ENCODE assay signal across 26 cellular contexts in genomic region chr11:11513438-11513837, GRCh38.
DNase-seq lines count a peak whose midpoint lies in the region; ATAC-seq and TF ChIP-seq lines count a peak whose summit lies in the region.
"Had no signal": no experiment of that assay in that cellular context is flagged by ENCODE, and none has a peak within 500 bp of the region (broad histone marks: within the 10 kb centered on the region; RNA-seq: fewer than 3 reads in every experiment).

No MANE protein-coding gene starts in this region.

- no peak overlapping the region for H3K4me3 ChIP-seq in prostate gland
- no peak overlapping the region for H3K4me3 ChIP-seq in naive thymus-derived CD4-positive, alpha-beta T cell (ENCODE audit: low read length)
- H3K4me3 ChIP-seq: BLaER1 treated with 17β-estradiol and CSF1 and Interleukin-3, amounts not matched to agents 10 nM and 100 nM; GM12878; upper lobe of left lung had no signal

- CTCF ChIA-PET in naive thymus-derived CD4-positive, alpha-beta T cell (lab: Charles Lee): no interaction called here

- H3K9me3 ChIP-seq in prostate gland: no peaks in the 10 kb centered on the region
- no peaks in the 10 kb centered on the region for H3K9me3 ChIP-seq in naive thymus-derived CD4-positive, alpha-beta T cell (ENCODE audit: control insufficient read depth in 2 of 3, low read length in 3 of 3)
- H3K9me3 ChIP-seq: BLaER1 treated with 17β-estradiol and CSF1 and Interleukin-3, amounts not matched to agents 10 nM and 100 nM; Caco-2; neutrophil; upper lobe of left lung had no signal

- H3K4me3 Mint-ChIP-seq in naive thymus-derived CD4-positive, alpha-beta T cell: no peak overlapping the region
- H3K4me3 Mint-ChIP-seq: activated naive CD8-positive, alpha-beta T cell; activated T-helper 1 cell treated with anti-CD3 and anti-CD28 coated beads, Interleukin-12 subunit alpha, Interleukin-12 subunit beta, Interleukin-2, Interleukin-4 antibody, amounts not matched to agents 30 ng/mL and 10 ng/mL and 1 ng/mL, durations not matched to agents 14 hours and 24 hours and 36 hours; T-helper 2 cell treated with Interferon-gamma antibody and Interleukin-4, amounts not matched to agents 5 μg/mL and 100 μg/mL, for 36 hours had no signal

- no peaks in the 10 kb centered on the region for H3K36me3 ChIP-seq in prostate gland
- no peaks in the 10 kb centered on the region for H3K36me3 ChIP-seq in naive thymus-derived CD4-positive, alpha-beta T cell (ENCODE audit: control insufficient read depth in 2 of 3, insufficient read depth in 3 of 3, low read length in 3 of 3)
- H3K36me3 ChIP-seq: BLaER1 treated with 17β-estradiol and CSF1 and Interleukin-3, amounts not matched to agents 10 nM and 100 nM; neutrophil; upper lobe of left lung had no signal

- in situ Hi-C loops in G401 (cut with HindIII; ENCODE audit: low sequenced_read_pairs): no loop called here

- H3K36me3 Mint-ChIP-seq in naive thymus-derived CD4-positive, alpha-beta T cell: no peaks in the 10 kb centered on the region
- H3K36me3 Mint-ChIP-seq: activated naive CD8-positive, alpha-beta T cell had no signal

- peak overlapping the region in 1 of 2 donors; percentile 54 for H3K27ac ChIP-seq in prostate gland
- no peak overlapping the region for H3K27ac ChIP-seq in naive thymus-derived CD4-positive, alpha-beta T cell (ENCODE audit: low read depth, low read length)
- H3K27ac ChIP-seq: BLaER1 treated with 17β-estradiol and CSF1 and Interleukin-3, amounts not matched to agents 10 nM and 100 nM; HL-60; neutrophil; upper lobe of left lung had no signal

- H3K27ac Mint-ChIP-seq in naive thymus-derived CD4-positive, alpha-beta T cell: no peak overlapping the region
- H3K27ac Mint-ChIP-seq: activated naive CD8-positive, alpha-beta T cell; activated T-helper 1 cell treated with anti-CD3 and anti-CD28 coated beads, Interleukin-12 subunit alpha, Interleukin-12 subunit beta, Interleukin-2, Interleukin-4 antibody, amounts not matched to agents 30 ng/mL and 10 ng/mL and 1 ng/mL, durations not matched to agents 14 hours and 24 hours and 36 hours; progenitor cell of endocrine pancreas; T-helper 2 cell treated with Interferon-gamma antibody and Interleukin-4, amounts not matched to agents 5 μg/mL and 100 μg/mL, for 36 hours had no signal

- no peak for TF ChIP-seq CTCF in prostate gland (IDR thresholded peaks at IDR 0.05)

- POLR2A ChIA-PET in naive thymus-derived CD4-positive, alpha-beta T cell (lab: Charles Lee): no interaction called here

- H3K4me1 ChIP-seq in prostate gland (replicated peaks): peaks cover 15% of the 10 kb centered on the region
- H3K4me1 ChIP-seq in naive thymus-derived CD4-positive, alpha-beta T cell (ENCODE audit: control insufficient read depth in 2 of 2, insufficient read depth in 2 of 2, low read length in 2 of 2): no peaks in the 10 kb centered on the region
- H3K4me1 ChIP-seq: BLaER1 treated with 17β-estradiol and CSF1 and Interleukin-3, amounts not matched to agents 10 nM and 100 nM; Caco-2 had no signal

- H3K4me1 Mint-ChIP-seq in naive thymus-derived CD4-positive, alpha-beta T cell: no peaks in the 10 kb centered on the region

- intact Hi-C loops in prostate gland (cut with DNase I): no loop called here
- intact Hi-C loops in naive thymus-derived CD4-positive, alpha-beta T cell (cut with micrococcal nuclease): no loop called here

- 23% methylated on average over 3 of the region's 3 CpGs for whole genome bisulfite sequencing in prostate gland

- DNase-seq in AG08395 (ENCODE audit: low spot score) (peak; percentile 13), LoVo (ENCODE audit: low spot score) (peak; percentile 3), prostate gland (ENCODE audit: low spot score) (peak; percentile 75), DMS53 (lab: John Stamatoyannopoulos, UW) (no peak), G401 (ENCODE audit: low spot score) (no peak)
- DNase-seq in naive thymus-derived CD4-positive, alpha-beta T cell: no peak
- DNase-seq: activated CD4-positive, alpha-beta T cell treated with anti-CD3 and anti-CD28 coated beads, Interleukin-2, amount 50 U/mL, for 1 hour; DND-41; kidney; NCI-H1105; NCI-H2029 treated with DMSO at 0.1 percent for 48 hours; NCI-H774; stimulated activated CD4-positive, alpha-beta T cell treated with anti-CD3 and anti-CD28 coated beads, Interleukin-1b, Interleukin-23, amount 100 ng/mL, for 48 hours; upper lobe of left lung had no signal

- H3K27me3 ChIP-seq in prostate gland (replicated peaks; ENCODE audit: insufficient read depth): no peaks in the 10 kb centered on the region
- no peaks in the 10 kb centered on the region for H3K27me3 ChIP-seq in naive thymus-derived CD4-positive, alpha-beta T cell (ENCODE audit: control insufficient read depth in 2 of 2, insufficient read depth in 2 of 2, low read length in 2 of 2)
- H3K27me3 ChIP-seq: BLaER1 treated with 17β-estradiol and CSF1 and Interleukin-3, amounts not matched to agents 10 nM and 100 nM; neutrophil; upper lobe of left lung had no signal

- peak; percentile 42 for ATAC-seq in esophagus mucosa
- ATAC-seq in GM18511 (IDR thresholded peaks at IDR 0.05; ENCODE audit: unreplicated experiment): no peak
- no peak for ATAC-seq in naive thymus-derived CD4-positive, alpha-beta T cell
- ATAC-seq: GM12878, HCT116 had no signal

- H3K27me3 Mint-ChIP-seq in naive thymus-derived CD4-positive, alpha-beta T cell: peaks cover 0 to 7% (median 0%) of the 10 kb centered on the region in 5 donors
- H3K27me3 Mint-ChIP-seq: activated naive CD8-positive, alpha-beta T cell had no signal

- no peaks in the 10 kb centered on the region for H3K9me3 Mint-ChIP-seq in naive thymus-derived CD4-positive, alpha-beta T cell
- H3K9me3 Mint-ChIP-seq: activated T-helper 1 cell treated with anti-CD3 and anti-CD28 coated beads, Interleukin-12 subunit alpha, Interleukin-12 subunit beta, Interleukin-2, Interleukin-4 antibody, amounts not matched to agents 30 ng/mL and 10 ng/mL and 1 ng/mL, durations not matched to agents 14 hours and 24 hours and 36 hours; T-helper 2 cell treated with Interferon-gamma antibody and Interleukin-4, amounts not matched to agents 5 μg/mL and 100 μg/mL, for 36 hours had no signal

- no peak for TF ChIP-seq POLR2A in prostate gland (IDR thresholded peaks at IDR 0.05)

Comparison
In these comparisons a context has a peak if more than half of its experiments do, and no peak if none do; other contexts are left out.
1. DNase-seq: peak in AG08395 (single experiment), LoVo (single experiment) and prostate gland (single experiment); none in DMS53 (single experiment), G401 (single experiment) and naive thymus-derived CD4-positive, alpha-beta T cell (0 of 9).